In genomic region chr2:134790487-134790886, GRCh38 we compare ENCODE assay signal across 19 cellular contexts. TPM values are rescaled to one million over a fixed set of nuclear protein-coding genes. Genes with fewer than 3 reads are reported as not detected.
DNase-seq lines count a peak whose midpoint lies in the region; ATAC-seq, FAIRE-seq and TF ChIP-seq lines count a peak whose summit lies in the region.
"Had no signal": no experiment of that assay in that cellular context is flagged by ENCODE, and none has a peak within 500 bp of the region (broad histone marks: within the 10 kb centered on the region; RNA-seq: fewer than 3 reads in every experiment).

No MANE protein-coding gene starts in this region.

- no peak overlapping the region for H3K27ac Mint-ChIP-seq in neural progenitor cell
- H3K27ac Mint-ChIP-seq: activated naive CD4-positive, alpha-beta T cell treated with anti-CD3 and anti-CD28 coated beads for 36 hours; dendritic cell treated with granulocyte-macrophage colony-stimulating factor and Interleukin-4, amounts not matched to agents 40 ng/mL and 50 ng/mL, for 4 days; T-helper 2 cell treated with Interferon-gamma antibody and Interleukin-4, amounts not matched to agents 5 μg/mL and 100 μg/mL, for 36 hours had no signal

- H3K4me2 ChIP-seq in HCT116 (ENCODE audit: low read length) (no peak overlapping the region), neural progenitor cell (no peak overlapping the region), GM23248 (ENCODE audit: unreplicated experiment) (no peak overlapping the region)
- H3K4me2 ChIP-seq: hepatocyte had no signal

- H3K4me3 ChIP-seq in HCT116 (replicated peaks in 1 of 2; ENCODE audit: low read depth in 1 of 2, low read length in 2 of 2), result no peak overlapping the region
- H3K4me3 ChIP-seq in bronchial epithelial cell (ENCODE audit: low read depth, low read length), result no peak overlapping the region
- H3K4me3 ChIP-seq in neural progenitor cell, result no peak overlapping the region
- H3K4me3 ChIP-seq in GM23248, result no peak overlapping the region
- H3K4me3 ChIP-seq: esophagus muscularis mucosa, hepatocyte had no signal

- H3K79me2 ChIP-seq in HCT116 (ENCODE audit: insufficient read depth, low read length), result no peaks in the 10 kb centered on the region
- no peaks in the 10 kb centered on the region for H3K79me2 ChIP-seq in neural progenitor cell (ENCODE audit: low read depth)
- H3K79me2 ChIP-seq in GM23248 (ENCODE audit: insufficient read depth), result no peaks in the 10 kb centered on the region
- H3K79me2 ChIP-seq: hepatocyte had no signal

- WGBS in GM23248 (ENCODE audit: low coverage in 1 of 2, low lambda C conversion rate in 2 of 2, missing lambda C conversion rate in 2 of 2), 2 experiments, result 3% methylated on average over 3 of the region's 3 CpGs

- no peak overlapping the region for H3K9ac ChIP-seq in HCT116 (ENCODE audit: low read length)
- no peak overlapping the region for H3K9ac ChIP-seq in neural progenitor cell
- no peak overlapping the region for H3K9ac ChIP-seq in GM23248

- H2AFZ ChIP-seq in HCT116 (ENCODE audit: low read depth, low read length, poor library complexity, severe bottlenecking) (no peak overlapping the region), neural progenitor cell (replicated peaks) (no peak overlapping the region), GM23248 (no peak overlapping the region)
- H2AFZ ChIP-seq: hepatocyte had no signal

- no TSS peak for BruUV-seq in HCT116 (replicated peaks; lab: Mats Ljungman, UMichigan)

- POLR2A ChIA-PET in HCT116 (lab: Charles Lee), result no interaction called here

- no peaks in the 10 kb centered on the region for H3K27me3 Mint-ChIP-seq in neural progenitor cell (ENCODE audit: insufficient read depth, low read depth)
- H3K27me3 Mint-ChIP-seq: dendritic cell treated with granulocyte-macrophage colony-stimulating factor and Interleukin-4, amounts not matched to agents 40 ng/mL and 50 ng/mL, for 4 days had no signal

- H3K27ac ChIP-seq in HCT116 (ENCODE audit: low read depth, low read length) (no peak overlapping the region), neural progenitor cell (no peak overlapping the region), GM23248 (no peak overlapping the region)
- H3K27ac ChIP-seq: esophagus muscularis mucosa, hepatocyte had no signal

- no peak for TF ChIP-seq POLR2A in HCT116 (IDR thresholded peaks at IDR 0.05; ENCODE audit: borderline replicate concordance, extremely low read depth, insufficient read depth, insufficient read length)

- H3K9me3 ChIP-seq in HCT116 (ENCODE audit: control insufficient read depth in 1 of 2, insufficient read depth in 1 of 2, low read depth in 1 of 2, low read length in 2 of 2), result no peaks in the 10 kb centered on the region
- no peaks in the 10 kb centered on the region for H3K9me3 ChIP-seq in neural progenitor cell (ENCODE audit: low read depth)
- H3K9me3 ChIP-seq in GM23248 (ENCODE audit: low read depth), result no peaks in the 10 kb centered on the region
- H3K9me3 ChIP-seq: esophagus muscularis mucosa had no signal

- H3F3A ChIP-seq in neural progenitor cell (ENCODE audit: low read depth) (no peaks in the 10 kb centered on the region), GM23248 (ENCODE audit: insufficient read depth) (no peaks in the 10 kb centered on the region)

- no peaks in the 10 kb centered on the region for H4K20me1 ChIP-seq in HCT116 (ENCODE audit: insufficient read depth)
- no peaks in the 10 kb centered on the region for H4K20me1 ChIP-seq in neural progenitor cell (ENCODE audit: low read depth)
- H4K20me1 ChIP-seq in GM23248 (ENCODE audit: insufficient read depth), result no peaks in the 10 kb centered on the region

- H3K9me3 Mint-ChIP-seq in neural progenitor cell, result no peaks in the 10 kb centered on the region
- H3K9me3 Mint-ChIP-seq: activated naive CD4-positive, alpha-beta T cell treated with anti-CD3 and anti-CD28 coated beads for 36 hours; T-helper 2 cell treated with Interferon-gamma antibody and Interleukin-4, amounts not matched to agents 5 μg/mL and 100 μg/mL, for 36 hours had no signal

- in situ Hi-C loops in GM23248 (cut with MboI), result no loop called here

- CTCF ChIA-PET in HCT116 (lab: Charles Lee), result no interaction called here

- H3K9me2 ChIP-seq in HCT116 (ENCODE audit: insufficient read depth), result no peaks in the 10 kb centered on the region
- H3K9me2 ChIP-seq in GM23248 (ENCODE audit: insufficient read depth), result no peaks in the 10 kb centered on the region

- H3K4me1 ChIP-seq in HCT116 (ENCODE audit: control insufficient read depth in 1 of 2, insufficient read depth in 2 of 2, low read length in 2 of 2) (no peaks in the 10 kb centered on the region), neural progenitor cell (no peaks in the 10 kb centered on the region), GM23248 (ENCODE audit: insufficient read depth) (no peaks in the 10 kb centered on the region)
- H3K4me1 ChIP-seq: esophagus muscularis mucosa had no signal

- peak; percentile 15 for DNase-seq in ELR (ENCODE audit: low read depth)
- no peak for DNase-seq in HCT116 (ENCODE audit: low read depth, low spot score)
- peak; percentile 17 for DNase-seq in bronchial epithelial cell (ENCODE audit: low read depth)
- DNase-seq in neural progenitor cell (ENCODE audit: low spot score), result no peak
- DNase-seq in GM23248, result no peak
- DNase-seq in cortex of kidney (lab: John Stamatoyannopoulos, UW), result no peak
- DNase-seq: activated CD8-positive, alpha-beta memory T cell treated with anti-CD3 and anti-CD28 coated beads, Interleukin-2, amount 50 U/mL, for 48 hours; activated naive CD4-positive, alpha-beta T cell treated with anti-CD3 and anti-CD28 coated beads for 36 hours; NCI-H1436 treated with DMSO at 0.1 percent for 48 hours; occipital lobe; stimulated activated CD4-positive, alpha-beta T cell treated with anti-CD3 and anti-CD28 coated beads, Interleukin-4, amount 100 ng/mL, for 24 hours; stimulated activated CD8-positive, alpha-beta memory T cell treated with anti-CD3 and anti-CD28 coated beads, Interleukin-4, amount 100 ng/mL, for 48 hours had no signal

- peaks cover 4% of the 10 kb centered on the region for H3K4me1 Mint-ChIP-seq in neural progenitor cell

- RAD21 ChIA-PET in HCT116 (lab: Charles Lee; ENCODE audit: low non-redundant PET in 1 of 2, low total read pairs in 2 of 2, uncharacterized antibody in 2 of 2, unreplicated experiment in 2 of 2), result no interaction called here

- no peak for TF ChIP-seq RAD21 in HCT116 (IDR thresholded peaks at IDR 0.05; ENCODE audit: low read depth)

- H3K27me3 ChIP-seq in HCT116 (ENCODE audit: insufficient read depth, low read length) (no peaks in the 10 kb centered on the region), bronchial epithelial cell (ENCODE audit: control insufficient read depth, insufficient read depth, low read length) (no peaks in the 10 kb centered on the region), neural progenitor cell (no peaks in the 10 kb centered on the region), GM23248 (replicated peaks; ENCODE audit: insufficient read depth) (no peaks in the 10 kb centered on the region)
- H3K27me3 ChIP-seq: esophagus muscularis mucosa, hepatocyte had no signal

- ATAC-seq in HCT116 (peak; percentile 75), GM21717 (IDR thresholded peaks at IDR 0.05; ENCODE audit: unreplicated experiment) (no peak)

- TF ChIP-seq CTCF in HCT116 (IDR thresholded peaks at IDR 0.05 in 2 of 3, conservative IDR thresholded peaks at IDR 0.05 in 1 of 3; ENCODE audit: borderline replicate concordance in 1 of 3, insufficient read depth in 1 of 3, low read depth in 2 of 3, low read length in 2 of 3) (peak in 2 of 3 experiments; percentile 50 to 59; a peak in 4 of 6 replicates), bronchial epithelial cell (IDR thresholded peaks at IDR 0.05; ENCODE audit: insufficient read depth, low read length, severe bottlenecking) (peak; percentile 16), neural progenitor cell (IDR thresholded peaks at IDR 0.05) (peak; percentile 21)

- no peaks in the 10 kb centered on the region for H3K36me3 Mint-ChIP-seq in neural progenitor cell

- FAIRE-seq in bronchial epithelial cell (lab: Jason Lieb, UNC), result no peak

- intact Hi-C loops in HCT116 (cut with micrococcal nuclease), result no loop called here

- no peaks in the 10 kb centered on the region for H3K36me3 ChIP-seq in HCT116 (ENCODE audit: control insufficient read depth in 1 of 2, insufficient read depth in 2 of 2, low read length in 2 of 2)
- no peaks in the 10 kb centered on the region for H3K36me3 ChIP-seq in bronchial epithelial cell (ENCODE audit: control insufficient read depth, insufficient read depth, low read length)
- no peaks in the 10 kb centered on the region for H3K36me3 ChIP-seq in neural progenitor cell
- H3K36me3 ChIP-seq in GM23248 (ENCODE audit: low read depth), result no peaks in the 10 kb centered on the region
- H3K36me3 ChIP-seq: esophagus muscularis mucosa had no signal

- no peak overlapping the region for H3K4me3 Mint-ChIP-seq in neural progenitor cell
- H3K4me3 Mint-ChIP-seq: activated naive CD4-positive, alpha-beta T cell treated with anti-CD3 and anti-CD28 coated beads for 36 hours; dendritic cell treated with granulocyte-macrophage colony-stimulating factor and Interleukin-4, amounts not matched to agents 40 ng/mL and 50 ng/mL, for 4 days; T-helper 2 cell treated with Interferon-gamma antibody and Interleukin-4, amounts not matched to agents 5 μg/mL and 100 μg/mL, for 36 hours had no signal

TF ChIP-seq in HCT116, 20 proteins besides CTCF, POLR2A, EP300 and RAD21:
- TF ChIP-seq CBX3 (IDR thresholded peaks at IDR 0.05; ENCODE audit: low read depth) (no peak), EZH2phosphoT487 (IDR thresholded peaks at IDR 0.05; ENCODE audit: borderline replicate concordance) (no peak), ELF1 (IDR thresholded peaks at IDR 0.05; ENCODE audit: borderline replicate concordance, low read depth) (no peak)

RNA-seq across cellular contexts. Expression of gene ACMSD, which starts 47.9 kb away (rescaled TPM):
- total RNA-seq in HCT116 (2021; ENCODE audit: unreplicated experiment) (not detected), bronchial epithelial cell (not detected in 2 replicates), neural progenitor cell (ENCODE audit: low replicate concordance) (not detected in 2 replicates)
- not detected in 2 replicates for polyA plus RNA-seq in HCT116 (2012)
- total RNA-seq in GM23248 (2014; rRNA removed; shearing (Covaris generic)), result not detected in 2 replicates
- not detected in 2 replicates for polyA plus RNA-seq in GM23248 (2016; fragmentation: Nextera tagmentation; extraction: Ambion mirVana)
- total RNA-seq: activated naive CD4-positive, alpha-beta T cell treated with anti-CD3 and anti-CD28 coated beads for 36 hours; esophagus muscularis mucosa; occipital lobe; temporal lobe had no signal
- polyA plus RNA-seq: BJ had no signal

Comparison
In these comparisons a context has a peak if more than half of its experiments do, and no peak if none do; other contexts are left out.
1. DNase-seq: peak in ELR (single experiment) and bronchial epithelial cell (single experiment); none in HCT116 (single experiment), neural progenitor cell (single experiment), GM23248 (single experiment) and cortex of kidney (single experiment).
2. Peak in every context shown above with its lines, with median percentiles within 50 percentile points of each other: CTCF ChIP-seq.